In the genomic region with DNA sequence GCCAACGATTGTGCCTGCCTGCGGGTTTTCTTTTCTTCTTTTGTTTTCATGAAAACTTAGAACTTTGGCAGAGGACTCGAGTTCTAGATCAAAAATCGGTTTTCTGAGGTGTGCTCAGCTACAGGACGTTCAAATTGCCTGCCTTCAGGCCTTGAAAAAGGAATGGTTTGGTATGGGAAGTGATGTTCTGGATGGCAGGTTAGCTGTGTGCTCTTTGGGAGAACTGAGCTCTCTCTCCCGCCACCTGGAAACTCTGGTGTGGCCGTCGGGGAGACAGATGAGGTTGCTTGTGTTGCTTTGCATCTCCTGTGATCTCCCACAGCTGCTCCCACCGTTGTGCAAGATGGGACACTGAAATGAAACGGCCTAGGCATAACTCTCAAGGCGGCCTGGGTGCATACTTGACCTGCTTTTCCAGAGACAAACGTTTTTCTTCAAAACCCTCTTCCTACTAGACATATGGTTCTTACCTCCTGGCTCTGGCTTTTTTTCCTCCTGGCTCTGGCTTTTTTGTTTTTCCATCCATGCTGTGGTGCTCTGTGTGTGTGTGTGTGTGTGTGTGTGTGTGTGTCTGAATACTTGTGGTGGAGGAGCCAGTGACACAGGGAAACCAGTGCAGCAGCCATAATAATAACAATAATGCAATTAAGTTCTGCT, we compare ENCODE assay signal across 8 cellular contexts. TPM values are rescaled to one million over a fixed set of nuclear protein-coding genes. Genes with fewer than 3 reads are reported as not detected.
DNase-seq lines count a peak whose midpoint lies in the region; ATAC-seq and TF ChIP-seq lines count a peak whose summit lies in the region.

No MANE protein-coding gene starts in this region.

- H3K27ac Mint-ChIP-seq in stimulated activated effector memory CD8-positive, alpha-beta T cell treated with anti-CD3 and anti-CD28 coated beads, Interleukin-12 subunit alpha, Interleukin-12 subunit beta, amount 100 ng/mL, for 72 hours = no peak overlapping the region

- H3K4me1 ChIP-seq in BLaER1 (peaks cover 59% of the 10 kb centered on the region), HUES64 (ENCODE audit: insufficient read depth, low read length) (peaks cover 23% of the 10 kb centered on the region)

- H3K27me3 ChIP-seq in BLaER1 (no peaks in the 10 kb centered on the region), HUES64 (ENCODE audit: insufficient read depth, low read length) (peaks cover 9% of the 10 kb centered on the region; the same call in 1 of the 2 replicates)

- no peak for TF ChIP-seq CTCF in astrocyte of the cerebellum (IDR thresholded peaks at IDR 0.05; ENCODE audit: low read depth, low read length, missing control alignments)

- peaks cover 10% of the 10 kb centered on the region for H3K36me3 ChIP-seq in BLaER1
- no peaks in the 10 kb centered on the region for H3K36me3 ChIP-seq in HUES64 (ENCODE audit: insufficient read depth, low read length)

- peak overlapping the region; percentile 72 for H3K4me3 Mint-ChIP-seq in stimulated activated effector memory CD8-positive, alpha-beta T cell treated with anti-CD3 and anti-CD28 coated beads, Interleukin-12 subunit alpha, Interleukin-12 subunit beta, amount 100 ng/mL, for 72 hours

- peak overlapping the region; percentile 89 for H3K4me3 ChIP-seq in BLaER1
- peak overlapping the region; percentile 94 for H3K4me3 ChIP-seq in HUES64 (ENCODE audit: low read length)
- peak overlapping the region; percentile 72 for H3K4me3 ChIP-seq in astrocyte of the cerebellum (ENCODE audit: low read depth, low read length)

- ATAC-seq in stimulated activated effector memory CD8-positive, alpha-beta T cell treated with anti-CD3 and anti-CD28 coated beads, Interleukin-12 subunit alpha, Interleukin-12 subunit beta, amount 100 ng/mL, for 72 hours = no peak
- ATAC-seq in HG02642 (IDR thresholded peaks at IDR 0.05; ENCODE audit: poor library complexity, unreplicated experiment) (no peak), GM21447 (IDR thresholded peaks at IDR 0.05; ENCODE audit: unreplicated experiment) (no peak)

- no peaks in the 10 kb centered on the region for H3K9me3 Mint-ChIP-seq in stimulated activated effector memory CD8-positive, alpha-beta T cell treated with anti-CD3 and anti-CD28 coated beads, Interleukin-12 subunit alpha, Interleukin-12 subunit beta, amount 100 ng/mL, for 72 hours

- H4K20me1 ChIP-seq in BLaER1 = peaks cover 65% of the 10 kb centered on the region

- peaks cover 7% of the 10 kb centered on the region for H3K4me1 Mint-ChIP-seq in stimulated activated effector memory CD8-positive, alpha-beta T cell treated with anti-CD3 and anti-CD28 coated beads, Interleukin-12 subunit alpha, Interleukin-12 subunit beta, amount 100 ng/mL, for 72 hours

- peak; percentile 51 for DNase-seq in astrocyte of the cerebellum (ENCODE audit: low read depth)
- DNase-seq in inferior parietal cortex (ENCODE audit: extremely low spot score) = peak; percentile 68
- DNase-seq in stimulated activated effector memory CD8-positive, alpha-beta T cell treated with anti-CD3 and anti-CD28 coated beads, Interleukin-12 subunit alpha, Interleukin-12 subunit beta, amount 100 ng/mL, for 72 hours (ENCODE audit: low spot score in 2 of 2) = no peak
- DNase-seq in stimulated activated CD4-positive, alpha-beta T cell treated with anti-CD3 and anti-CD28 coated beads, Interleukin-2, amount 100 ng/mL, for 48 hours = no peak

- WGBS in HUES64 = 5% methylated on average over 12 of the region's 12 CpGs

- no peaks in the 10 kb centered on the region for H3K36me3 Mint-ChIP-seq in stimulated activated effector memory CD8-positive, alpha-beta T cell treated with anti-CD3 and anti-CD28 coated beads, Interleukin-12 subunit alpha, Interleukin-12 subunit beta, amount 100 ng/mL, for 72 hours

- H3K27ac ChIP-seq in BLaER1 (peak overlapping the region; percentile 90), HUES64 (ENCODE audit: low read depth, low read length) (no peak overlapping the region)

- peak overlapping the region; percentile 95 for H3K9ac ChIP-seq in BLaER1
- H3K9ac ChIP-seq in HUES64 (ENCODE audit: low read depth, low read length) = 0 out of 2 replicates have a peak overlapping the region, but pooled peaks have one; percentile 87

- no peaks in the 10 kb centered on the region for H3K9me3 ChIP-seq in BLaER1
- H3K9me3 ChIP-seq in HUES64 (ENCODE audit: insufficient read depth, low read depth, low read length) = no peaks in the 10 kb centered on the region

- peak overlapping the region; percentile 71 for H3K4me2 ChIP-seq in BLaER1

- in situ Hi-C loops in astrocyte of the cerebellum (cut with HindIII; ENCODE audit: low sequenced_read_pairs) = no loop called here

RNA-seq across cellular contexts. Expression of gene FMNL2, which starts 2.0 kb away (rescaled TPM):
- polyA plus RNA-seq in HUES64 (2013, experiment 1 of 2) = 26.1 TPM
- 32.8 TPM for polyA plus RNA-seq in HUES64 (2013, experiment 2 of 2)

Comparison
In these comparisons a context has a peak if more than half of its experiments do, and no peak if none do; other contexts are left out.
1. DNase-seq: peak in astrocyte of the cerebellum (single experiment) and inferior parietal cortex (single experiment); none in stimulated activated effector memory CD8-positive, alpha-beta T cell treated with anti-CD3 and anti-CD28 coated beads, Interleukin-12 subunit alpha, Interleukin-12 subunit beta, amount 100 ng/mL, for 72 hours (0 of 2) and stimulated activated CD4-positive, alpha-beta T cell treated with anti-CD3 and anti-CD28 coated beads, Interleukin-2, amount 100 ng/mL, for 48 hours (0 of 2).
2. Peak in every context shown above with its lines, with median percentiles within 50 percentile points of each other: H3K4me3 ChIP-seq.